ENCODE assay signal across 8 cellular contexts in genomic region chr20:24100370-24101011, GRCh38.
DNase-seq lines count a peak whose midpoint lies in the region; ATAC-seq and TF ChIP-seq lines count a peak whose summit lies in the region.

No MANE protein-coding gene starts in this region.

- H3K27me3 Mint-ChIP-seq in endodermal cell (ENCODE audit: insufficient read depth): peaks cover 1% of the 10 kb centered on the region
- H3K27me3 Mint-ChIP-seq in naive thymus-derived CD4-positive, alpha-beta T cell: peaks cover 0 to 5% (median 0%) of the 10 kb centered on the region in 5 donors

- peaks cover 25% of the 10 kb centered on the region for H3K4me1 Mint-ChIP-seq in endodermal cell
- peaks cover 5 to 18% (median 8%) of the 10 kb centered on the region in 7 donors for H3K4me1 Mint-ChIP-seq in naive thymus-derived CD4-positive, alpha-beta T cell

- H3K36me3 ChIP-seq in endodermal cell (ENCODE audit: control insufficient read depth, insufficient read depth, low read length): no peaks in the 10 kb centered on the region
- no peaks in the 10 kb centered on the region for H3K36me3 ChIP-seq in naive thymus-derived CD4-positive, alpha-beta T cell (ENCODE audit: control insufficient read depth in 2 of 3, insufficient read depth in 3 of 3, low read length in 3 of 3)

- ATAC-seq in HG02943 (IDR thresholded peaks at IDR 0.05; ENCODE audit: low read depth, unreplicated experiment): peak; percentile 65
- ATAC-seq in naive thymus-derived CD4-positive, alpha-beta T cell: peak; percentile 95

- CTCF ChIA-PET in naive thymus-derived CD4-positive, alpha-beta T cell (lab: Charles Lee): interaction anchor here (0.7 to 2.4 kb wide), 5 partner anchors 78 to 207 kb away, joined by 3 to 27 read pairs (median 5); no protein-coding TSS in a partner anchor

- H3K36me3 Mint-ChIP-seq in endodermal cell (ENCODE audit: low read depth): no peaks in the 10 kb centered on the region
- no peaks in the 10 kb centered on the region for H3K36me3 Mint-ChIP-seq in naive thymus-derived CD4-positive, alpha-beta T cell

- H3K27me3 ChIP-seq in endodermal cell (ENCODE audit: control insufficient read depth, insufficient read depth, low read length, poor library complexity, severe bottlenecking): no peaks in the 10 kb centered on the region
- H3K27me3 ChIP-seq in naive thymus-derived CD4-positive, alpha-beta T cell (ENCODE audit: control insufficient read depth in 2 of 2, insufficient read depth in 2 of 2, low read length in 2 of 2): no peaks in the 10 kb centered on the region

- H3K9ac ChIP-seq in endodermal cell (ENCODE audit: extremely low read depth, low read length, poor library complexity, severe bottlenecking): no peak overlapping the region

- intact Hi-C loops in naive thymus-derived CD4-positive, alpha-beta T cell (cut with micrococcal nuclease): loop anchor here (1.0 to 10.0 kb wide), 12 partner anchors 56 to 1077 kb away; partner anchors contain the start of gene APMAP (in 1 of the 2)

- DNase-seq in SKM-1 treated with dmso at 0.1 percent for 144 hours (lab: John Stamatoyannopoulos, UW; ENCODE audit: unreplicated experiment) (peak; percentile 27), SKM-1 (lab: John Stamatoyannopoulos, UW; ENCODE audit: unreplicated experiment) (no peak), NCI-H460 (ENCODE audit: extremely low read depth, low read depth) (peak; percentile 22), endodermal cell (peak; percentile 72), substantia nigra (lab: John Stamatoyannopoulos, UW) (peak in 25 of 49 donors; percentile 0 to 48 (median 13))
- peak; percentile 1 to 45 for DNase-seq in activated CD4-positive, alpha-beta T cell treated with anti-CD3 and anti-CD28 coated beads, Interleukin-2, amount 50 U/mL, for 24 hours (ENCODE audit: low read depth in 1 of 2, low spot score in 1 of 2)
- DNase-seq in naive thymus-derived CD4-positive, alpha-beta T cell: peak; percentile 18 to 71 (median 59)

- no peaks in the 10 kb centered on the region for H3K4me1 ChIP-seq in endodermal cell (ENCODE audit: control insufficient read depth, insufficient read depth, low read length)
- peaks cover 0 to 4% of the 10 kb centered on the region in 2 donors for H3K4me1 ChIP-seq in naive thymus-derived CD4-positive, alpha-beta T cell (ENCODE audit: control insufficient read depth in 2 of 2, insufficient read depth in 2 of 2, low read length in 2 of 2)

- POLR2A ChIA-PET in naive thymus-derived CD4-positive, alpha-beta T cell (lab: Charles Lee): no interaction called here

- no peaks in the 10 kb centered on the region for H3K9me3 Mint-ChIP-seq in endodermal cell
- H3K9me3 Mint-ChIP-seq in naive thymus-derived CD4-positive, alpha-beta T cell: no peaks in the 10 kb centered on the region

- 50 to 75% methylated on average over 5 of the region's 5 CpGs for WGBS in endodermal cell (ENCODE audit: insufficient coverage in 1 of 2, insufficient read length in 1 of 2), 2 experiments

- H3K27ac ChIP-seq in endodermal cell (ENCODE audit: low read depth, low read length) (no peak overlapping the region), substantia nigra (ENCODE audit: low read depth, low read length, poor library complexity, severe bottlenecking) (no peak overlapping the region)
- no peak overlapping the region for H3K27ac ChIP-seq in naive thymus-derived CD4-positive, alpha-beta T cell (ENCODE audit: low read depth, low read length)

- no peak overlapping the region for H3K27ac Mint-ChIP-seq in endodermal cell
- H3K27ac Mint-ChIP-seq in naive thymus-derived CD4-positive, alpha-beta T cell: peak overlapping the region in 7 of 9 donors; percentile 1 to 82 (median 57)

- no peak overlapping the region for H3K4me3 Mint-ChIP-seq in endodermal cell
- H3K4me3 Mint-ChIP-seq in naive thymus-derived CD4-positive, alpha-beta T cell: no peak overlapping the region

- H3K4me3 ChIP-seq in endodermal cell (ENCODE audit: low read length): no peak overlapping the region
- H3K4me3 ChIP-seq in naive thymus-derived CD4-positive, alpha-beta T cell (ENCODE audit: low read length): no peak overlapping the region

- no peaks in the 10 kb centered on the region for H3K9me3 ChIP-seq in endodermal cell (ENCODE audit: control insufficient read depth, low read length)
- H3K9me3 ChIP-seq in naive thymus-derived CD4-positive, alpha-beta T cell (ENCODE audit: control insufficient read depth in 2 of 3, low read length in 3 of 3): no peaks in the 10 kb centered on the region

- TF ChIP-seq CTCF in endodermal cell (conservative IDR thresholded peaks at IDR 0.05): peak; percentile 79
